9 cellular contexts compared by ENCODE assay signal in the genomic region with DNA sequence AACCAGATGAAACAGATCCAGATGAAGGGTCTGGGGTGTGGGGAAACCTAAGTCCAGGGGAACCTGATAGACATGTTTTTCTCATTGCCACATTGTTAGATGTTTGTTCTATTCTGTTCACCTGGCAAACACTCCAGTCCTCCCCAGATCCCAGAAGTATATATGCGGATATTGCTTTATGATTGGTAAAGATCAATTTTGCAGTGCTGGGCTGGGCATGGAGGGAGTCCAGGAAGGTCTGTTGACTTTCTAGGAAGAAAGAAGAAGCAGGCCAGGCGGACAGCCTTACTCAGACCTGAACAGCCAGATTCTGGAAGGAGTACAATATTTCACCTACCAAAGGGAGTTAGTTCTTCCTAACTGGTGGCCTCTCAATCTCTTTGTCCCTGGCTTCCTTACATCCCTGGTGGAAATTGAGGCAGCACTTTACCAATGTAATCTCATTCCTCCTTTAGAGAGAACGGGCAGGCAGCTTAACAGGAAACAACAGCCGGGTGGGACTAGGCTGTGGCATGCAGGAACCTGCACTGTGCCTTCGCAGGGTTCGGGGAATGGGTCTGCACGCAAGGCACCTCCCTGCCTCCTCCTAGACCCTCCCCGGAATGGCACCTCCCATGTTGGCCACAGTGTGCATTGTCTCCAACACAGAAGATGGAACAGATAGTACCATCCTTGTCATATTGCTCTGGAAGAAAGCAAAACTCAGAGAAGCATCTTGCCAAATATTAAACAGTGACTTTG. TPM values are rescaled to one million over a fixed set of nuclear protein-coding genes. Genes with fewer than 3 reads are reported as not detected.
DNase-seq lines count a peak whose midpoint lies in the region; ATAC-seq and TF ChIP-seq lines count a peak whose summit lies in the region.
"Had no signal": no experiment of that assay in that cellular context is flagged by ENCODE, and none has a peak within 500 bp of the region (broad histone marks: within the 10 kb centered on the region; RNA-seq: fewer than 3 reads in every experiment).

No MANE protein-coding gene starts in this region.

- H3K9me3 ChIP-seq in esophagus squamous epithelium (peaks cover 0 to 8% (median 0%) of the 10 kb centered on the region in 3 donors), A673 (ENCODE audit: low read depth, low read length, poor library complexity, severe bottlenecking) (no peaks in the 10 kb centered on the region)

- H3K4me3 Mint-ChIP-seq in activated CD4-positive, alpha-beta T cell treated with anti-CD3 and anti-CD28 coated beads, Interleukin-2, amount 10 ng/mL, durations not matched to agents 7 days and 5 days, result peak overlapping the region; percentile 88

- H3K27ac ChIP-seq in esophagus squamous epithelium, result peak overlapping the region; percentile 51 to 86 (median 76)
- no peak overlapping the region for H3K27ac ChIP-seq in A673 (ENCODE audit: low read depth, low read length, poor library complexity, severe bottlenecking)

- H3K27me3 Mint-ChIP-seq in activated CD4-positive, alpha-beta T cell treated with anti-CD3 and anti-CD28 coated beads, Interleukin-2, amount 10 ng/mL, durations not matched to agents 7 days and 5 days, result no peaks in the 10 kb centered on the region

- H3K27me3 ChIP-seq in esophagus squamous epithelium (no peaks in the 10 kb centered on the region), A673 (replicated peaks; ENCODE audit: insufficient read depth, low read depth, low read length, poor library complexity) (no peaks in the 10 kb centered on the region)

- ATAC-seq in GM18909 (IDR thresholded peaks at IDR 0.05; ENCODE audit: poor library complexity, unreplicated experiment) (peak; percentile 58), HG03565 (IDR thresholded peaks at IDR 0.05; ENCODE audit: unreplicated experiment) (no peak)
- ATAC-seq: Panc1 had no signal

- peak; percentile 82 for DNase-seq in activated CD4-positive, alpha-beta T cell treated with anti-CD3 and anti-CD28 coated beads, Interleukin-2, amount 10 ng/mL, durations not matched to agents 7 days and 5 days
- DNase-seq in esophagus squamous epithelium (lab: John Stamatoyannopoulos, UW), result no peak
- peak in 2 of 3 donors; percentile 35 to 44 for DNase-seq in stimulated activated CD4-positive, alpha-beta T cell treated with anti-CD3 and anti-CD28 coated beads, TNF-alpha, amount 100 ng/mL, for 1 hour (ENCODE audit: low read depth in 3 of 3, low spot score in 1 of 3)
- DNase-seq in NCI-H2171 treated with DMSO at 0.1 percent for 48 hours (lab: John Stamatoyannopoulos, UW), result no peak
- no peak for DNase-seq in HT-29 (ENCODE audit: low spot score)
- no peak for DNase-seq in A673 (ENCODE audit: low spot score)

- 37 to 43% methylated on average over 5 to 8 of the region's 8 CpGs for WGBS in esophagus squamous epithelium, 2 donors

- intact Hi-C loops in esophagus squamous epithelium (cut with DNase I), result loop anchor here (10.0 kb wide), 1 partner anchor 176 kb away; a partner anchor contains a TSS
- intact Hi-C loops in A673 (cut with micrococcal nuclease; ENCODE audit: unreplicated experiment), result no loop called here

- peak overlapping the region; percentile 12 to 62 (median 42) for H3K4me3 ChIP-seq in esophagus squamous epithelium
- H3K4me3 ChIP-seq in A673 (ENCODE audit: low read depth, low read length, poor library complexity, severe bottlenecking), result no peak overlapping the region

- no TSS peak for BruUV-seq in A673 (replicated peaks; lab: Mats Ljungman, UMichigan)

- POLR2A ChIA-PET in activated CD4-positive, alpha-beta T cell treated with anti-CD3 and anti-CD28 coated beads, Interleukin-2, amount 10 ng/mL, durations not matched to agents 7 days and 5 days (lab: Charles Lee), result interaction anchor here (1.4 to 1.5 kb wide), 2 partner anchors 37 to 85 kb away, joined by 4 to 5 read pairs; a partner anchor contains a TSS
- POLR2A ChIA-PET in A673 (lab: Charles Lee; ENCODE audit: low non-redundant PET), result no interaction called here

- CTCF ChIA-PET in activated CD4-positive, alpha-beta T cell treated with anti-CD3 and anti-CD28 coated beads, Interleukin-2, amount 10 ng/mL, durations not matched to agents 7 days and 5 days (lab: Charles Lee), result interaction anchor here (1.3 to 1.9 kb wide), 7 partner anchors 9 to 182 kb away, joined by 3 to 6 read pairs (median 4); no protein-coding TSS in a partner anchor
- CTCF ChIA-PET in A673 (lab: Charles Lee), result no interaction called here

- peak in 1 of 4 donors; percentile 21 for TF ChIP-seq POLR2A in esophagus squamous epithelium (IDR thresholded peaks at IDR 0.05)

- H3K36me3 Mint-ChIP-seq in activated CD4-positive, alpha-beta T cell treated with anti-CD3 and anti-CD28 coated beads, Interleukin-2, amount 10 ng/mL, durations not matched to agents 7 days and 5 days (ENCODE audit: low read depth), result peaks cover 83% of the 10 kb centered on the region

- H3K9me3 Mint-ChIP-seq in activated CD4-positive, alpha-beta T cell treated with anti-CD3 and anti-CD28 coated beads, Interleukin-2, amount 10 ng/mL, durations not matched to agents 7 days and 5 days, result peaks cover 22% of the 10 kb centered on the region

- TF ChIP-seq CTCF in esophagus squamous epithelium (IDR thresholded peaks at IDR 0.05) (no peak), A673 (conservative IDR thresholded peaks at IDR 0.05; ENCODE audit: low read depth, low read length) (no peak)

- peaks cover 73% of the 10 kb centered on the region for H3K4me1 Mint-ChIP-seq in activated CD4-positive, alpha-beta T cell treated with anti-CD3 and anti-CD28 coated beads, Interleukin-2, amount 10 ng/mL, durations not matched to agents 7 days and 5 days

- peaks cover 0 to 25% (median 10%) of the 10 kb centered on the region in 3 donors for H3K4me1 ChIP-seq in esophagus squamous epithelium
- no peaks in the 10 kb centered on the region for H3K4me1 ChIP-seq in A673 (ENCODE audit: insufficient read depth, low read length, poor library complexity, severe bottlenecking)

- H3K27ac Mint-ChIP-seq in activated CD4-positive, alpha-beta T cell treated with anti-CD3 and anti-CD28 coated beads, Interleukin-2, amount 10 ng/mL, durations not matched to agents 7 days and 5 days, result peak overlapping the region; percentile 91

- H3K36me3 ChIP-seq in esophagus squamous epithelium, result peaks cover 0 to 24% (median 0%) of the 10 kb centered on the region in 3 donors
- H3K36me3 ChIP-seq in A673 (ENCODE audit: insufficient read depth, low read length, poor library complexity, severe bottlenecking), result no peaks in the 10 kb centered on the region

RNA-seq across cellular contexts. Expression of a gene that starts 0.9 kb away (rescaled TPM):
- 100 to 1,000 TPM; 105 to 109 TPM for total RNA-seq in activated CD4-positive, alpha-beta T cell treated with anti-CD3 and anti-CD28 coated beads, Interleukin-2, amount 10 ng/mL, durations not matched to agents 7 days and 5 days
- total RNA-seq in esophagus squamous epithelium, result 10 to 100 TPM in 2 of 4 donors, 1 to 10 TPM in 2; 3.1 to 30.1 (median 12.9) TPM
- total RNA-seq in HT-29 (2014; rRNA removed; shearing (Covaris generic)), result not detected in 2 replicates
- total RNA-seq in A673 (2021), result not detected in 2 replicates

RNA-seq across cellular contexts. Expression of a gene that starts 54.3 kb away (rescaled TPM):
- total RNA-seq in activated CD4-positive, alpha-beta T cell treated with anti-CD3 and anti-CD28 coated beads, Interleukin-2, amount 10 ng/mL, durations not matched to agents 7 days and 5 days, result 100 to 1,000 TPM in 1 of 2 experiments, 10 to 100 TPM in 1; 97.7 to 102 TPM
- total RNA-seq in esophagus squamous epithelium (10 to 100 TPM in 1 of 4 donors, 1 to 10 TPM in 2, under 1 TPM in 1; 0.72 to 12.4 (median 5.6) TPM), A673 (2021) (4.3 TPM in 2 replicates)
- total RNA-seq in HT-29 (2014; rRNA removed; shearing (Covaris generic)), result not detected in 2 replicates

Comparison
In these comparisons a context has a peak if more than half of its experiments do, and no peak if none do; other contexts are left out.
1. DNase-seq: peak in activated CD4-positive, alpha-beta T cell treated with anti-CD3 and anti-CD28 coated beads, Interleukin-2, amount 10 ng/mL, durations not matched to agents 7 days and 5 days (single experiment) and stimulated activated CD4-positive, alpha-beta T cell treated with anti-CD3 and anti-CD28 coated beads, TNF-alpha, amount 100 ng/mL, for 1 hour (2 of 3); none in esophagus squamous epithelium (single experiment), NCI-H2171 treated with DMSO at 0.1 percent for 48 hours (single experiment), HT-29 (single experiment) and A673 (single experiment).
2. RNA of a gene that starts 54.3 kb away (total RNA-seq): 97.7 to 102 TPM in activated CD4-positive, alpha-beta T cell treated with anti-CD3 and anti-CD28 coated beads, Interleukin-2, amount 10 ng/mL, durations not matched to agents 7 days and 5 days; 0.72 to 12.4 TPM in esophagus squamous epithelium, 4.3 TPM in A673 and not detected in HT-29; every median in the first group is over 4 times any median in the second.